Comparison of ENCODE assay signal across 9 cellular contexts in genomic region chr15:39411102-39411989, GRCh38.
DNase-seq lines count a peak whose midpoint lies in the region; ATAC-seq and TF ChIP-seq lines count a peak whose summit lies in the region.
"Had no signal": no experiment of that assay in that cellular context is flagged by ENCODE, and none has a peak within 500 bp of the region (broad histone marks: within the 10 kb centered on the region; RNA-seq: fewer than 3 reads in every experiment).

No MANE protein-coding gene starts in this region.

- CTCF ChIA-PET in WTC11 (lab: Charles Lee), result no interaction called here

- intact Hi-C loops in activated T-helper 2 cell treated with anti-CD3 and anti-CD28 coated beads, Interferon-gamma antibody, Interleukin-2, Interleukin-4, amounts not matched to agents 10 μg/mL and 5 μg/mL and 100 μg/mL, durations not matched to agents 14 hours and 24 hours and 36 hours (cut with micrococcal nuclease), result loop anchor here (10.0 kb wide), 1 partner anchor 83 kb away; no protein-coding TSS in a partner anchor

- no peaks in the 10 kb centered on the region for H3K27me3 ChIP-seq in GM06990 (replicated peaks; ENCODE audit: control insufficient read depth, insufficient read depth, low read length)

- no peaks in the 10 kb centered on the region for H3K36me3 Mint-ChIP-seq in activated T-helper 17 cell treated with anti-CD3 and anti-CD28 coated beads, Interleukin-2, amount 50 U/mL, for 72 hours (ENCODE audit: low read depth)
- no peaks in the 10 kb centered on the region for H3K36me3 Mint-ChIP-seq in activated T-helper 2 cell treated with anti-CD3 and anti-CD28 coated beads, Interferon-gamma antibody, Interleukin-2, Interleukin-4, amounts not matched to agents 10 μg/mL and 5 μg/mL and 100 μg/mL, durations not matched to agents 14 hours and 24 hours and 36 hours (ENCODE audit: low read depth)
- H3K36me3 Mint-ChIP-seq in WTC11, result peaks cover 6% of the 10 kb centered on the region

- no peak overlapping the region for H3K4me3 Mint-ChIP-seq in activated T-helper 17 cell treated with anti-CD3 and anti-CD28 coated beads, Interleukin-2, amount 50 U/mL, for 72 hours
- no peak overlapping the region for H3K4me3 Mint-ChIP-seq in activated T-helper 2 cell treated with anti-CD3 and anti-CD28 coated beads, Interferon-gamma antibody, Interleukin-2, Interleukin-4, amounts not matched to agents 10 μg/mL and 5 μg/mL and 100 μg/mL, durations not matched to agents 14 hours and 24 hours and 36 hours (ENCODE audit: low read depth)
- H3K4me3 Mint-ChIP-seq in WTC11, result no peak overlapping the region

- POLR2A ChIA-PET in WTC11 (lab: Charles Lee), result no interaction called here

- H3K27me3 Mint-ChIP-seq in activated T-helper 17 cell treated with anti-CD3 and anti-CD28 coated beads, Interleukin-2, amount 50 U/mL, for 72 hours, result peaks cover 17% of the 10 kb centered on the region
- H3K27me3 Mint-ChIP-seq in activated T-helper 2 cell treated with anti-CD3 and anti-CD28 coated beads, Interferon-gamma antibody, Interleukin-2, Interleukin-4, amounts not matched to agents 10 μg/mL and 5 μg/mL and 100 μg/mL, durations not matched to agents 14 hours and 24 hours and 36 hours (ENCODE audit: low read depth), result peaks cover 53% of the 10 kb centered on the region
- peaks cover 4% of the 10 kb centered on the region for H3K27me3 Mint-ChIP-seq in WTC11 (ENCODE audit: low read depth)

- H3K4me3 ChIP-seq in GM06990 (replicated peaks; ENCODE audit: low read depth, low read length), result no peak overlapping the region

- no peaks in the 10 kb centered on the region for H3K36me3 ChIP-seq in GM06990 (ENCODE audit: control insufficient read depth, insufficient read depth, low read length)

- peak; percentile 48 for DNase-seq in GM06990 (ENCODE audit: extremely low read depth, insufficient read length)
- DNase-seq in activated T-helper 2 cell treated with anti-CD3 and anti-CD28 coated beads, Interferon-gamma antibody, Interleukin-2, Interleukin-4, amounts not matched to agents 10 μg/mL and 5 μg/mL and 100 μg/mL, durations not matched to agents 14 hours and 24 hours and 36 hours (ENCODE audit: low spot score), result no peak
- DNase-seq in G401 (ENCODE audit: low spot score), result no peak
- no peak for DNase-seq in WTC11 (ENCODE audit: low spot score)
- no peak for DNase-seq in superior temporal gyrus (ENCODE audit: extremely low spot score)
- DNase-seq: hypothalamus had no signal

- peak; percentile 94 for ATAC-seq in GM19455 (IDR thresholded peaks at IDR 0.05; ENCODE audit: unreplicated experiment)
- ATAC-seq in HG03139 (IDR thresholded peaks at IDR 0.05; ENCODE audit: unreplicated experiment), result peak; percentile 93
- peak; percentile 87 for ATAC-seq in activated T-helper 17 cell treated with anti-CD3 and anti-CD28 coated beads, Interleukin-2, amount 50 U/mL, for 72 hours (replicated peaks)
- no peak for ATAC-seq in WTC11

- H3K4me1 Mint-ChIP-seq in activated T-helper 17 cell treated with anti-CD3 and anti-CD28 coated beads, Interleukin-2, amount 50 U/mL, for 72 hours, result no peaks in the 10 kb centered on the region
- H3K4me1 Mint-ChIP-seq in activated T-helper 2 cell treated with anti-CD3 and anti-CD28 coated beads, Interferon-gamma antibody, Interleukin-2, Interleukin-4, amounts not matched to agents 10 μg/mL and 5 μg/mL and 100 μg/mL, durations not matched to agents 14 hours and 24 hours and 36 hours (ENCODE audit: low read depth), result peaks cover 13% of the 10 kb centered on the region
- no peaks in the 10 kb centered on the region for H3K4me1 Mint-ChIP-seq in WTC11

- no peak overlapping the region for H3K27ac Mint-ChIP-seq in activated T-helper 17 cell treated with anti-CD3 and anti-CD28 coated beads, Interleukin-2, amount 50 U/mL, for 72 hours
- H3K27ac Mint-ChIP-seq in activated T-helper 2 cell treated with anti-CD3 and anti-CD28 coated beads, Interferon-gamma antibody, Interleukin-2, Interleukin-4, amounts not matched to agents 10 μg/mL and 5 μg/mL and 100 μg/mL, durations not matched to agents 14 hours and 24 hours and 36 hours, result no peak overlapping the region
- H3K27ac Mint-ChIP-seq in WTC11, result no peak overlapping the region

- TF ChIP-seq CTCF in GM06990 (IDR thresholded peaks at IDR 0.05; ENCODE audit: insufficient read depth, low read length, poor library complexity, severe bottlenecking), result no peak
- TF ChIP-seq CTCF in WTC11 (IDR thresholded peaks at IDR 0.05), result no peak

- H3K9me3 Mint-ChIP-seq in activated T-helper 17 cell treated with anti-CD3 and anti-CD28 coated beads, Interleukin-2, amount 50 U/mL, for 72 hours, result no peaks in the 10 kb centered on the region
- no peaks in the 10 kb centered on the region for H3K9me3 Mint-ChIP-seq in activated T-helper 2 cell treated with anti-CD3 and anti-CD28 coated beads, Interferon-gamma antibody, Interleukin-2, Interleukin-4, amounts not matched to agents 10 μg/mL and 5 μg/mL and 100 μg/mL, durations not matched to agents 14 hours and 24 hours and 36 hours
- H3K9me3 Mint-ChIP-seq in WTC11, result peaks cover 14% of the 10 kb centered on the region

- in situ Hi-C loops in G401 (cut with HindIII; ENCODE audit: low sequenced_read_pairs), result no loop called here

TF ChIP-seq in WTC11, 78 proteins besides CTCF, POLR2A, EP300 and RAD21:
- no peak for TF ChIP-seq RELA (CRISPR knock-in tag; IDR thresholded peaks at IDR 0.05; ENCODE audit: borderline replicate concordance)
- no peak for TF ChIP-seq TCF7 (CRISPR knock-in tag; IDR thresholded peaks at IDR 0.05; ENCODE audit: low read depth)
- no peak for TF ChIP-seq FOXP1 (CRISPR knock-in tag; IDR thresholded peaks at IDR 0.05; ENCODE audit: borderline replicate concordance)
- no peak for TF ChIP-seq NR2C2 (CRISPR knock-in tag; IDR thresholded peaks at IDR 0.05)
- TF ChIP-seq SP1 (CRISPR knock-in tag; conservative IDR thresholded peaks at IDR 0.05), result no peak
- TF ChIP-seq TEAD4 (CRISPR knock-in tag; IDR thresholded peaks at IDR 0.05), result no peak
- TF ChIP-seq ZNF671 (CRISPR knock-in tag; IDR thresholded peaks at IDR 0.05), result no peak
- no peak for TF ChIP-seq ZNF232 (CRISPR knock-in tag; IDR thresholded peaks at IDR 0.05)
- TF ChIP-seq HMGXB4 (CRISPR knock-in tag; IDR thresholded peaks at IDR 0.05), result no peak
- no peak for TF ChIP-seq PRRX2 (CRISPR knock-in tag; IDR thresholded peaks at IDR 0.05)
- no peak for TF ChIP-seq ZNF219 (CRISPR knock-in tag; IDR thresholded peaks at IDR 0.05; ENCODE audit: borderline replicate concordance)
- TF ChIP-seq NFE2L1 (CRISPR knock-in tag; IDR thresholded peaks at IDR 0.05), result no peak
- TF ChIP-seq IRF1 (CRISPR knock-in tag; IDR thresholded peaks at IDR 0.05), result no peak
- no peak for TF ChIP-seq CBFB (CRISPR knock-in tag; IDR thresholded peaks at IDR 0.05; ENCODE audit: low read depth)
- no peak for TF ChIP-seq STAT6 (CRISPR knock-in tag; conservative IDR thresholded peaks at IDR 0.05; ENCODE audit: low read depth)
- TF ChIP-seq HMGA2 (CRISPR knock-in tag; IDR thresholded peaks at IDR 0.05), result no peak
- TF ChIP-seq ZNF423 (CRISPR knock-in tag; IDR thresholded peaks at IDR 0.05), result no peak
- no peak for TF ChIP-seq CREM (CRISPR knock-in tag; IDR thresholded peaks at IDR 0.05)
- no peak for TF ChIP-seq ATF3 (CRISPR knock-in tag; conservative IDR thresholded peaks at IDR 0.05)
